Comparison of ENCODE assay signal across 1 cellular context in the genomic region with DNA sequence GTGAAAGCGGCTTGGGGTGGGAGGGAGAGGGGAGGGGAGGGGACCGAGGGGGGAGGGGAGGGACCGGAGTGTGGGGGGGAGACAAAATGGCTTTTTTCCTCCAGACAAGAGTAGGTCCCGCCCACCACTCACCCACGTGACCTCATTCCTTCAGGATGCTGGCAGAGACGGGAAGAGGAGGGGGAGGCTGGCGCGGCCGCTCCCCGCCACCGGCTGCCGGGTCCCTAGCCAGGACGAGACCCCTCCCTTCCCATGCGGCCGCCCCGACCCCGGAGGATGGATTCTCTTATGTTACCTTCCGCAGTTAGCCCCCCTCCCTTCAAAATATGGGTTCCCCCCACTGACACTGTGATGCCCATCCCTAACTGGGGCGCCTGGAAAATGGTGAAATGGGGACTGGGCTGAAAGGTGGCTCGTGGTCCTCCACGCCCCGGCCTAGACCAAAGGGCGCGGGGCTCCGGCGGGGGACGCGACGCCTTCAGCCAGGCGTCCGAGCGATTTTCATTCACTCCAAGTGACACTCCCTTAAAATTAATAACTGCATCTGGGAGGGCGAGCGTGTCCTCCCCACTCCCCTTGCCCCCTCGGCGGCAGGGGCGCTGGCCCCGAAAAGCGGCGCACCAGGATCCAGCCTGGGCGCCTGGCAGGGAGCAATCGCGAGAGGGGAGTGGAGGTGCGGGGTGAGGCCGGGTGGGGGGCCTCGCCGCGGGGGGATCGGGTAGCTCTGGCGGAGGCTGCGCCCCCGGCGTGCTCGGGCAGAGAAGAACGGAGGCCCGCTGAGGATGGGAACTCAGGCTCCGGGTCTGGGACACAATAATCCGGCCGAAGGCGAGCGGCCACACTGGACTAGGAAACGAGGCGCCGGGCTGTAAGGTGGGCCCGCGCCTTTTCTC.
TF ChIP-seq lines count a peak whose summit lies in the region.

Gene PCGF2 (minus strand): TSS at position 8 of the 893 bp plus-strand sequence. CDS start 7,934 bp downstream, outside the sequence.

TF ChIP-seq in K562, 482 proteins besides CTCF, POLR2A, EP300 and RAD21 (continued from another document):
- TF ChIP-seq AFF1 (IDR thresholded peaks at IDR 0.05; ENCODE audit: low read depth in 1 of 2, partially characterized antibody in 2 of 2) (no peak), TEAD4 (IDR thresholded peaks at IDR 0.05; ENCODE audit: low read length) (no peak), TEAD4 (CRISPR knock-in tag; IDR thresholded peaks at IDR 0.05; ENCODE audit: borderline replicate concordance) (no peak)
- TF ChIP-seq, protein P1, sequence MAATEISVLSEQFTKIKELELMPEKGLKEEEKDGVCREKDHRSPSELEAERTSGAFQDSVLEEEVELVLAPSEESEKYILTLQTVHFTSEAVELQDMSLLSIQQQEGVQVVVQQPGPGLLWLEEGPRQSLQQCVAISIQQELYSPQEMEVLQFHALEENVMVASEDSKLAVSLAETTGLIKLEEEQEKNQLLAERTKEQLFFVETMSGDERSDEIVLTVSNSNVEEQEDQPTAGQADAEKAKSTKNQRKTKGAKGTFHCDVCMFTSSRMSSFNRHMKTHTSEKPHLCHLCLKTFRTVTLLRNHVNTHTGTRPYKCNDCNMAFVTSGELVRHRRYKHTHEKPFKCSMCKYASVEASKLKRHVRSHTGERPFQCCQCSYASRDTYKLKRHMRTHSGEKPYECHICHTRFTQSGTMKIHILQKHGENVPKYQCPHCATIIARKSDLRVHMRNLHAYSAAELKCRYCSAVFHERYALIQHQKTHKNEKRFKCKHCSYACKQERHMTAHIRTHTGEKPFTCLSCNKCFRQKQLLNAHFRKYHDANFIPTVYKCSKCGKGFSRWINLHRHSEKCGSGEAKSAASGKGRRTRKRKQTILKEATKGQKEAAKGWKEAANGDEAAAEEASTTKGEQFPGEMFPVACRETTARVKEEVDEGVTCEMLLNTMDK (IDR thresholded peaks at IDR 0.05; ENCODE audit: borderline replicate concordance, insufficient read depth, low read depth, low read length, poor library complexity, severe bottlenecking): no peak
